In the genomic region with DNA sequence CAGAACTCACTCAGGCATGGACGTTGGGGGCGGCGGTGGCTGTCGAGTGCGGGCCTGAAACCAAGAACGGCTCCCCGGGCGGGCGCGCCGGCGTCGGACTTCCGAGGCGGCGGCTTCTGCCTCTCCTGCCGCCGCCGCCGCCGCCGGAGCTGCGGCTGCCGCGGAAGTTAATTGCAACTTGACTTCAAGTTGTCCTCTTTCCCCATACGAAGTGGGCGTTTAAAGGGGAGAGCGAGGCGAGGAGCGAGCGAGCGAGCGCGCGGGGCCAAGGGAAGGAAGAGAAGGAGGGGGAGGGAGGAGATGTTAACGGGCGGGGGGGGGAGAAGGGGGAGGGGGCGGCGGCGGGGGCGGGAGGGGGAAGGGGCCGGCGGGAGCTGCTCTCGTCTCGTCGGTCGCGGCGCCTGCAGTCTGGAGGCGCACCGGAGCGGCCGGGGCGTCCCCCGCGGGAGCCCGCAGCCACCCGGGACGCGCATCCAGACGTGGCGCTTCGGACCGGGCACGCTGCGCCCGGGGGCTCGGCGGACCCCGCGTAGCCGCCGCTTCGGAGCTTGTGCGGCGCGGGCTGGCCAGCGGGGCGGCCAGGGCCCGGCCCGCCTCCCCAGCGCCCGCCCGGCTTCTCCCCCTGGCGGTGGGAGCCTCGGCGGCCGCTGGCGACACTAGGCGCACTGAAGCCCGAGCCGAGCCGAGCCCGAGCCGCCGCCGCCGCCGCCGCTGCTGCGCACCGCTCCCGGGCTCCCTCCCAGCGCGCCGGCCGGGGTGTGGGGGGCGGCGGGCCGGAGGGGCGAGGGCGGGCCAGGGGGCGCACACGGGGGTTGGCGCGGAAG, we compare ENCODE assay signal across 8 cellular contexts. TPM values are rescaled to one million over a fixed set of nuclear protein-coding genes. Genes with fewer than 3 reads are reported as not detected.
DNase-seq lines count a peak whose midpoint lies in the region; ATAC-seq and TF ChIP-seq lines count a peak whose summit lies in the region.

No MANE protein-coding gene starts in this region.

- POLR2A ChIA-PET in Caco-2 (lab: Charles Lee), result interaction anchor here (0.6 kb wide), 1 partner anchor 21 kb away, joined by 5 read pairs; no protein-coding TSS in a partner anchor

- H3K9me3 ChIP-seq in Caco-2 (no peaks in the 10 kb centered on the region), HUES6 (ENCODE audit: control insufficient read depth, insufficient read depth, low read depth, low read length) (peaks cover 11% of the 10 kb centered on the region), SU-DHL-6 (ENCODE audit: insufficient read depth, low read length) (peaks cover 4% of the 10 kb centered on the region; the same call in 1 of the 2 replicates), sigmoid colon (no peaks in the 10 kb centered on the region)

- H3K9me3 Mint-ChIP-seq in Caco-2 (ENCODE audit: unreplicated experiment), result peaks cover 9% of the 10 kb centered on the region
- peaks cover 6% of the 10 kb centered on the region for H3K9me3 Mint-ChIP-seq in activated naive CD8-positive, alpha-beta T cell treated with anti-CD3 and anti-CD28 coated beads, Interleukin-2, amount 50 U/mL, for 24 hours

- DNase-seq in Caco-2, result peak; percentile 50 to 83
- DNase-seq in GM20000 (ENCODE audit: low spot score), result peak; percentile 83
- DNase-seq in activated naive CD8-positive, alpha-beta T cell treated with anti-CD3 and anti-CD28 coated beads, Interleukin-2, amount 50 U/mL, for 24 hours, result peak; percentile 75
- peak; percentile 72 for DNase-seq in hepatic stellate cell (ENCODE audit: low spot score)
- peak; percentile 82 for DNase-seq in sigmoid colon
- DNase-seq in NK-92 treated with Interleukin-12 subunit alpha and Interleukin-12 subunit beta, amount 100 ng/mL, for 24 hours (lab: John Stamatoyannopoulos, UW), result no peak

- no peaks in the 10 kb centered on the region for H3K79me2 ChIP-seq in SU-DHL-6 (ENCODE audit: insufficient read depth, low read length)

- no peaks in the 10 kb centered on the region for H3K27me3 Mint-ChIP-seq in Caco-2 (ENCODE audit: insufficient read depth, unreplicated experiment)
- H3K27me3 Mint-ChIP-seq in activated naive CD8-positive, alpha-beta T cell treated with anti-CD3 and anti-CD28 coated beads, Interleukin-2, amount 50 U/mL, for 24 hours, result no peaks in the 10 kb centered on the region

- peak; percentile 20 to 44 for TF ChIP-seq CTCF in Caco-2 (IDR thresholded peaks at IDR 0.05; ENCODE audit: insufficient read depth in 1 of 2, low read depth in 1 of 2, low read length in 1 of 2, severe bottlenecking in 1 of 2, unreplicated experiment in 1 of 2)
- TF ChIP-seq CTCF in GM20000 (IDR thresholded peaks at IDR 0.05; ENCODE audit: extremely low read depth, missing control alignments), result no peak
- no peak for TF ChIP-seq CTCF in SU-DHL-6 (IDR thresholded peaks at IDR 0.05; ENCODE audit: insufficient read depth, low read length, poor library complexity, severe bottlenecking)
- TF ChIP-seq CTCF in sigmoid colon (IDR thresholded peaks at IDR 0.05), result peak in 1 of 4 experiments; percentile 19

- H3K4me1 Mint-ChIP-seq in Caco-2 (ENCODE audit: low read depth, unreplicated experiment), result no peaks in the 10 kb centered on the region
- peaks cover 44% of the 10 kb centered on the region for H3K4me1 Mint-ChIP-seq in activated naive CD8-positive, alpha-beta T cell treated with anti-CD3 and anti-CD28 coated beads, Interleukin-2, amount 50 U/mL, for 24 hours

- 0 to 1% methylated on average over 113 to 114 of the region's 116 CpGs for WGBS in sigmoid colon, 2 donors

- no peak for TF ChIP-seq EP300 in sigmoid colon (IDR thresholded peaks at IDR 0.05)

- H3K36me3 ChIP-seq in Caco-2 (ENCODE audit: control insufficient read depth, insufficient read depth, low read length) (no peaks in the 10 kb centered on the region), HUES6 (ENCODE audit: control insufficient read depth, insufficient read depth, low read length) (no peaks in the 10 kb centered on the region), SU-DHL-6 (ENCODE audit: low read length) (no peaks in the 10 kb centered on the region), sigmoid colon (no peaks in the 10 kb centered on the region)

- intact Hi-C loops in Caco-2 (cut with micrococcal nuclease; ENCODE audit: unreplicated experiment) (loop anchor here (1.0 kb wide), 1 partner anchor 20 kb away; a partner anchor contains a TSS), sigmoid colon (cut with DNase I) (loop anchor here (1.0 to 10.0 kb wide), 3 partner anchors 20 to 470 kb away; a partner anchor contains a TSS)

- H3K4me3 Mint-ChIP-seq in Caco-2 (ENCODE audit: unreplicated experiment), result peak overlapping the region; percentile 93
- H3K4me3 Mint-ChIP-seq in activated naive CD8-positive, alpha-beta T cell treated with anti-CD3 and anti-CD28 coated beads, Interleukin-2, amount 50 U/mL, for 24 hours, result peak overlapping the region; percentile 99

- BruUV-seq in Caco-2 (replicated peaks; lab: Mats Ljungman, UMichigan), result no TSS peak

- H3K4me3 ChIP-seq in Caco-2 (ENCODE audit: low read depth, low read length), result peak overlapping the region; percentile 41
- H3K4me3 ChIP-seq in HUES6 (ENCODE audit: low read depth, low read length), result peak overlapping the region; percentile 72
- no peak overlapping the region for H3K4me3 ChIP-seq in SU-DHL-6 (ENCODE audit: insufficient read depth, low read length, poor library complexity, severe bottlenecking)
- H3K4me3 ChIP-seq in sigmoid colon, result peak overlapping the region; percentile 52 to 71 (median 69)

- TF ChIP-seq POLR2A in sigmoid colon (IDR thresholded peaks at IDR 0.05), result no peak

- H3F3A ChIP-seq in SU-DHL-6 (ENCODE audit: insufficient read depth), result no peaks in the 10 kb centered on the region

- H3K27ac ChIP-seq in HUES6 (ENCODE audit: low read depth, low read length) (no peak overlapping the region), SU-DHL-6 (ENCODE audit: low read depth, low read length) (no peak overlapping the region), sigmoid colon (peak overlapping the region; percentile 63 to 89 (median 82))

- peak; percentile 70 for ATAC-seq in activated naive CD8-positive, alpha-beta T cell treated with anti-CD3 and anti-CD28 coated beads, Interleukin-2, amount 50 U/mL, for 24 hours

- H3K27me3 ChIP-seq in Caco-2 (replicated peaks; ENCODE audit: control insufficient read depth, insufficient read depth, low read length) (no peaks in the 10 kb centered on the region; the same call in 1 of the 2 replicates), HUES6 (ENCODE audit: control insufficient read depth, insufficient read depth, low read length) (peaks cover 63% of the 10 kb centered on the region), SU-DHL-6 (ENCODE audit: low read length) (no peaks in the 10 kb centered on the region), sigmoid colon (no peaks in the 10 kb centered on the region)

- H4K20me1 ChIP-seq in SU-DHL-6 (ENCODE audit: low read depth, low read length), result no peaks in the 10 kb centered on the region

- no peak overlapping the region for H2AFZ ChIP-seq in SU-DHL-6 (ENCODE audit: low read depth, low read length, severe bottlenecking)

- no peaks in the 10 kb centered on the region for H3K9me2 ChIP-seq in SU-DHL-6 (replicated peaks; ENCODE audit: insufficient read depth, low read length)

- CTCF ChIA-PET in Caco-2 (lab: Charles Lee), result interaction anchor here (0.7 kb wide), 1 partner anchor 57 kb away, joined by 3 read pairs; no protein-coding TSS in a partner anchor

- no peaks in the 10 kb centered on the region for H3K4me1 ChIP-seq in Caco-2
- peaks cover 24% of the 10 kb centered on the region for H3K4me1 ChIP-seq in HUES6 (ENCODE audit: control insufficient read depth, insufficient read depth, low read length)
- H3K4me1 ChIP-seq in sigmoid colon, result peaks cover 0 to 31% (median 27%) of the 10 kb centered on the region in 4 donors

- peak overlapping the region; percentile 49 for H3K9ac ChIP-seq in HUES6 (ENCODE audit: low read length)
- H3K9ac ChIP-seq in SU-DHL-6 (ENCODE audit: low read length), result no peak overlapping the region

- peak overlapping the region; percentile 46 for H3K4me2 ChIP-seq in SU-DHL-6 (ENCODE audit: low read depth, low read length, poor library complexity, severe bottlenecking)

- peak overlapping the region; percentile 77 for H3K27ac Mint-ChIP-seq in Caco-2 (ENCODE audit: unreplicated experiment)
- H3K27ac Mint-ChIP-seq in activated naive CD8-positive, alpha-beta T cell treated with anti-CD3 and anti-CD28 coated beads, Interleukin-2, amount 50 U/mL, for 24 hours, result peak overlapping the region; percentile 97

- no peaks in the 10 kb centered on the region for H3K36me3 Mint-ChIP-seq in Caco-2 (ENCODE audit: insufficient read depth, unreplicated experiment)
- H3K36me3 Mint-ChIP-seq in activated naive CD8-positive, alpha-beta T cell treated with anti-CD3 and anti-CD28 coated beads, Interleukin-2, amount 50 U/mL, for 24 hours (ENCODE audit: low read depth), result peaks cover 69% of the 10 kb centered on the region

RNA-seq across cellular contexts. Expression of a gene that starts 19.7 kb away (rescaled TPM):
- total RNA-seq in Caco-2 (2022), result 13.8 and 16.4 TPM in 2 replicates
- total RNA-seq in sigmoid colon, result 100 to 1,000 TPM in 2 of 4 donors, 10 to 100 TPM in 2; 56.7 to 135 (median 93.4) TPM
- 10 to 100 TPM in 1 of 3 donors, 1 to 10 TPM in 2; 5.5 to 24.1 (median 9.0) TPM for polyA plus RNA-seq in sigmoid colon

Comparison
In these comparisons a context has a peak if more than half of its experiments do, and no peak if none do; other contexts are left out.
1. CTCF ChIP-seq: peak in Caco-2 (2 of 2); none in GM20000 (single experiment) and SU-DHL-6 (single experiment).
2. H3K27ac ChIP-seq: peak in sigmoid colon (4 of 4); none in HUES6 (single experiment) and SU-DHL-6 (single experiment).